In genomic region chr19:16273005-16273404, GRCh38 we compare ENCODE assay signal across 15 cellular contexts. TPM values are rescaled to one million over a fixed set of nuclear protein-coding genes. Genes with fewer than 3 reads are reported as not detected.
DNase-seq lines count a peak whose midpoint lies in the region; TF ChIP-seq lines count a peak whose summit lies in the region.
"Had no signal": no experiment of that assay in that cellular context is flagged by ENCODE, and none has a peak within 500 bp of the region (broad histone marks: within the 10 kb centered on the region; RNA-seq: fewer than 3 reads in every experiment).

No MANE protein-coding gene starts in this region.

- H3K4me1 ChIP-seq in hepatocyte (ENCODE audit: insufficient read depth) (no peaks in the 10 kb centered on the region), prostate gland (replicated peaks) (no peaks in the 10 kb centered on the region)

- H3K4me2 ChIP-seq in hepatocyte = no peak overlapping the region

- DNase-seq in AG08395 (ENCODE audit: low spot score) (peak; percentile 66), chondrocyte (ENCODE audit: low spot score) (no peak), hepatocyte (ENCODE audit: low spot score) (no peak), prostate gland (ENCODE audit: low spot score) (no peak), DMS53 treated with DMSO at 0.1 percent for 48 hours (lab: John Stamatoyannopoulos, UW; ENCODE audit: unreplicated experiment) (no peak), RKO (ENCODE audit: low spot score) (no peak), kidney glomerular epithelial cell (lab: John Stamatoyannopoulos, UW) (no peak), kidney tubule cell (ENCODE audit: low spot score) (no peak)
- DNase-seq: activated CD4-positive, alpha-beta T cell treated with anti-CD3 and anti-CD28 coated beads, Interleukin-2, amount 50 U/mL, for 48 hours; activated naive CD4-positive, alpha-beta T cell treated with anti-CD3 and anti-CD28 coated beads for 36 hours; effector memory CD8-positive, alpha-beta T cell; NCI-H1694 treated with DMSO at 0.1 percent for 48 hours; stimulated activated CD4-positive, alpha-beta T cell treated with anti-CD3 and anti-CD28 coated beads, Interleukin-2, amount 100 ng/mL, for 24 hours; stimulated activated naive CD4-positive, alpha-beta T cell had no signal

- H3K27ac ChIP-seq in hepatocyte (peak overlapping the region; percentile 63), prostate gland (peak overlapping the region; percentile 20 to 23)

- H3K4me3 ChIP-seq in hepatocyte = no peak overlapping the region
- H3K4me3 ChIP-seq in prostate gland = no peak overlapping the region

- H3K79me2 ChIP-seq in hepatocyte = no peaks in the 10 kb centered on the region

- H3K36me3 ChIP-seq in hepatocyte (replicated peaks; ENCODE audit: insufficient read depth, low read depth) (no peaks in the 10 kb centered on the region), prostate gland (no peaks in the 10 kb centered on the region)

- no peak for TF ChIP-seq CTCF in chondrocyte (IDR thresholded peaks at IDR 0.05)
- no peak for TF ChIP-seq CTCF in hepatocyte (IDR thresholded peaks at IDR 0.05; ENCODE audit: poor library complexity)
- TF ChIP-seq CTCF in prostate gland (IDR thresholded peaks at IDR 0.05) = no peak

- H3K4me3 Mint-ChIP-seq in chondrocyte (ENCODE audit: unreplicated experiment) = peak overlapping the region; percentile 31
- H3K4me3 Mint-ChIP-seq: activated naive CD4-positive, alpha-beta T cell treated with anti-CD3 and anti-CD28 coated beads for 36 hours; effector memory CD8-positive, alpha-beta T cell; IgD-negative memory B cell had no signal

- H3K9me3 Mint-ChIP-seq in chondrocyte (ENCODE audit: low read depth) = no peaks in the 10 kb centered on the region
- H3K9me3 Mint-ChIP-seq: activated naive CD4-positive, alpha-beta T cell treated with anti-CD3 and anti-CD28 coated beads for 36 hours; effector memory CD8-positive, alpha-beta T cell had no signal

- H3K36me3 Mint-ChIP-seq in chondrocyte (ENCODE audit: low read depth) = no peaks in the 10 kb centered on the region

- H3K27me3 Mint-ChIP-seq in chondrocyte (ENCODE audit: low read depth) = peaks cover 3% of the 10 kb centered on the region
- H3K27me3 Mint-ChIP-seq: IgD-negative memory B cell had no signal

- H3K9me3 ChIP-seq in hepatocyte (ENCODE audit: low read depth) (no peaks in the 10 kb centered on the region), prostate gland (no peaks in the 10 kb centered on the region)

- peak overlapping the region; percentile 91 for H3K27ac Mint-ChIP-seq in chondrocyte (ENCODE audit: unreplicated experiment)
- H3K27ac Mint-ChIP-seq: activated naive CD4-positive, alpha-beta T cell treated with anti-CD3 and anti-CD28 coated beads for 36 hours; effector memory CD8-positive, alpha-beta T cell; IgD-negative memory B cell had no signal

- H2AFZ ChIP-seq in hepatocyte = no peak overlapping the region

- no peaks in the 10 kb centered on the region for H3K9me2 ChIP-seq in hepatocyte (replicated peaks; ENCODE audit: insufficient read depth)

- peaks cover 10% of the 10 kb centered on the region for H3K4me1 Mint-ChIP-seq in chondrocyte (ENCODE audit: low read depth)

- WGBS in hepatocyte (ENCODE audit: low lambda C conversion rate, missing lambda C conversion rate) = 64% methylated on average over 14 of the region's 14 CpGs
- 18% methylated on average over 14 of the region's 14 CpGs for WGBS in prostate gland

- no peak for TF ChIP-seq POLR2A in prostate gland (IDR thresholded peaks at IDR 0.05)

- H4K20me1 ChIP-seq in hepatocyte (ENCODE audit: insufficient read depth, poor library complexity, severe bottlenecking) = no peaks in the 10 kb centered on the region

- no peaks in the 10 kb centered on the region for H3K27me3 ChIP-seq in hepatocyte
- H3K27me3 ChIP-seq in prostate gland (replicated peaks; ENCODE audit: insufficient read depth) = no peaks in the 10 kb centered on the region

- intact Hi-C loops in prostate gland (cut with DNase I) = no loop called here

RNA-seq across cellular contexts. Expression of gene KLF2, which starts 51.6 kb away (rescaled TPM):
- total RNA-seq in chondrocyte (44.7 to 50.9 TPM (median 49.4 TPM) in 3 replicates), hepatocyte (3.0 and 4.5 TPM in 2 replicates), prostate gland (10 to 100 TPM; 19.8 to 24.4 TPM)
- 27.7 and 40.9 TPM in 2 replicates for polyA plus RNA-seq in hepatocyte
